In genomic region chr18:23283933-23284430, GRCh38 we compare ENCODE assay signal across 10 cellular contexts.
DNase-seq lines count a peak whose midpoint lies in the region; ATAC-seq, FAIRE-seq and TF ChIP-seq lines count a peak whose summit lies in the region.
"Had no signal": no experiment of that assay in that cellular context is flagged by ENCODE, and none has a peak within 500 bp of the region (broad histone marks: within the 10 kb centered on the region; RNA-seq: fewer than 3 reads in every experiment).

No MANE protein-coding gene starts in this region.

- peaks cover 31% of the 10 kb centered on the region for H3K4me1 ChIP-seq in keratinocyte (ENCODE audit: control insufficient read depth, extremely low read depth, insufficient read depth, low read length)
- H3K4me1 ChIP-seq in esophagus muscularis mucosa: no peaks in the 10 kb centered on the region

- TF ChIP-seq CTCF in keratinocyte (optimal IDR thresholded peaks at IDR 0.05 in 1 of 3, IDR thresholded peaks at IDR 0.05 in 1 of 3, conservative IDR thresholded peaks at IDR 0.05 in 1 of 3; ENCODE audit: extremely low read depth in 1 of 3, insufficient read depth in 2 of 3, low read length in 3 of 3) (no peak), esophagus muscularis mucosa (IDR thresholded peaks at IDR 0.05) (no peak), dorsolateral prefrontal cortex (IDR thresholded peaks at IDR 0.05 in 54 of 56, conservative IDR thresholded peaks at IDR 0.05 in 2 of 56; ENCODE audit: low read depth in 1 of 56, partially characterized antibody in 56 of 56) (no peak)

- H3K4me3 ChIP-seq in keratinocyte (ENCODE audit: control insufficient read depth in 2 of 3, extremely low read depth in 1 of 3, insufficient read depth in 2 of 3, low read depth in 1 of 3, low read length in 3 of 3) (no peak overlapping the region), esophagus muscularis mucosa (no peak overlapping the region), dorsolateral prefrontal cortex (no peak overlapping the region)

- H4K20me1 ChIP-seq in keratinocyte (ENCODE audit: control insufficient read depth, extremely low read depth, insufficient read depth, low read length): no peaks in the 10 kb centered on the region

- H3K9me3 ChIP-seq in keratinocyte (ENCODE audit: control insufficient read depth, low read depth, low read length) (no peaks in the 10 kb centered on the region), esophagus muscularis mucosa (no peaks in the 10 kb centered on the region)

- DNase-seq in SW 1271 (lab: John Stamatoyannopoulos, UW) (peak; percentile 10 to 75), keratinocyte (ENCODE audit: low read depth, low spot score) (no peak), GDM1 (lab: John Stamatoyannopoulos, UW) (no peak), NCI-H2107 treated with DMSO at 0.1 percent for 48 hours (lab: John Stamatoyannopoulos, UW; ENCODE audit: unreplicated experiment) (no peak), esophagus muscularis mucosa (ENCODE audit: extremely low spot score) (no peak), dorsolateral prefrontal cortex (no peak)

- H3K9ac ChIP-seq in keratinocyte (ENCODE audit: control insufficient read depth, extremely low read depth, insufficient read depth, low read length): no peak overlapping the region
- H3K9ac ChIP-seq: KMS-11 had no signal

- H3K36me3 ChIP-seq in keratinocyte (ENCODE audit: control insufficient read depth in 2 of 2, extremely low read depth in 1 of 2, insufficient read depth in 2 of 2, low read length in 2 of 2) (no peaks in the 10 kb centered on the region), esophagus muscularis mucosa (no peaks in the 10 kb centered on the region)

- H3K27me3 ChIP-seq in keratinocyte (ENCODE audit: control insufficient read depth, extremely low read depth, insufficient read depth, low read length) (no peaks in the 10 kb centered on the region), esophagus muscularis mucosa (no peaks in the 10 kb centered on the region), dorsolateral prefrontal cortex (no peaks in the 10 kb centered on the region)

- H3K27ac ChIP-seq in keratinocyte (ENCODE audit: control insufficient read depth, insufficient read depth, low read length) (peak overlapping the region; percentile 63), esophagus muscularis mucosa (replicated peaks in 1 of 4) (no peak overlapping the region), dorsolateral prefrontal cortex (no peak overlapping the region)
- H3K27ac ChIP-seq: KMS-11 had no signal

- no peaks in the 10 kb centered on the region for H3K9me1 ChIP-seq in keratinocyte (ENCODE audit: control insufficient read depth, extremely low read depth, insufficient read depth, low read length)

- ATAC-seq in GM18907 (IDR thresholded peaks at IDR 0.05; ENCODE audit: unreplicated experiment) (peak; percentile 96), HG02938 (IDR thresholded peaks at IDR 0.05; ENCODE audit: unreplicated experiment) (peak; percentile 92)

- TF ChIP-seq POLR2A in esophagus muscularis mucosa (IDR thresholded peaks at IDR 0.05; ENCODE audit: low read depth): no peak

- no peaks in the 10 kb centered on the region for H3K79me2 ChIP-seq in keratinocyte (ENCODE audit: control insufficient read depth, insufficient read depth, low read length)

- intact Hi-C loops in esophagus muscularis mucosa (cut with DNase I) (no loop called here), dorsolateral prefrontal cortex (cut with DNase I) (no loop called here)

- no peak for TF ChIP-seq EP300 in esophagus muscularis mucosa (IDR thresholded peaks at IDR 0.05)

- dilution Hi-C loops in keratinocyte (cut with MboI; ENCODE audit: extremely low pct_ligation_motif_present, low sequenced_read_pairs): no loop called here

- WGBS in esophagus muscularis mucosa: 75% methylated on average over 2 of the region's 2 CpGs

- peak; percentile 92 for FAIRE-seq in keratinocyte (lab: Jason Lieb, UNC)
- FAIRE-seq: colon had no signal

- H3K4me2 ChIP-seq in keratinocyte (ENCODE audit: control insufficient read depth, extremely low read depth, insufficient read depth, low read depth, low read length): peak overlapping the region; percentile 48
- H3K4me2 ChIP-seq: KMS-11 had no signal

- no peak overlapping the region for H2AFZ ChIP-seq in keratinocyte (ENCODE audit: control insufficient read depth, low read length)

Comparison
In these comparisons a context has a peak if more than half of its experiments do, and no peak if none do; other contexts are left out.
1. DNase-seq: peak in SW 1271 (2 of 2); none in keratinocyte (single experiment), GDM1 (single experiment), NCI-H2107 treated with DMSO at 0.1 percent for 48 hours (single experiment), esophagus muscularis mucosa (single experiment) and dorsolateral prefrontal cortex (0 of 10).